ENCODE assay signal across 23 cellular contexts in the genomic region with DNA sequence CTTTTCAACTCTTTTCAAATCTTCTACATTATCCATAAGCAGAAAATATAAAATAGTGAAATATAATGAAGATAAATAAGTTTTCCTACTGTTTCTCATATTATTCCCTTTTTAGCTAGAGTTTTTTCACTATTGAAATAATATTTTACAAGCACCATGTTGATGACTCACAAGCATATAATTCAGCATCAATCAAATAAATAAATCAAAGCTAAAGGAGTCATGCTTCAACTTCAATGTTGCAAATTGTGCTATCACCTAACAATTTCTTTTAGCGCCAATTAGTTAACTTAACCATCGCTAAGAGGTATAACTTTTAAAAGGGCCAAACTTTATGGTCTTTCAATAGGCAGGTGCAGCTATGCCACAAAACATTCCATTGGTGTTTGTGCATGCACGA.
"Had no signal": no experiment of that assay in that cellular context is flagged by ENCODE, and none has a peak within 500 bp of the region (broad histone marks: within the 10 kb centered on the region; RNA-seq: fewer than 3 reads in every experiment).

No MANE protein-coding gene starts in this region.

- H3K4me1 ChIP-seq: colonic mucosa, foreskin keratinocyte, left ventricle myocardium inferior, lower lobe of right lung, stomach, transverse colon had no signal

- DNase-seq: colonic mucosa; dermis blood vessel endothelial cell; effector CD4-positive, alpha-beta T cell; endodermal cell; erythroblast; foreskin keratinocyte; immature natural killer cell; kidney; left cardiac atrium; left ventricle myocardium inferior; lower lobe of right lung; posterior cingulate gyrus; stimulated activated CD4-positive, alpha-beta T cell treated with anti-CD3 and anti-CD28 coated beads, Interleukin-2, amount 100 ng/mL, for 24 hours; stimulated activated naive CD4-positive, alpha-beta T cell; stomach; substantia nigra; transverse colon had no signal

- H3K27ac Mint-ChIP-seq: endodermal cell; immature natural killer cell; memory B cell; mesothelial cell of epicardium; natural killer cell treated with Interleukin-12 subunit alpha and Interleukin-12 subunit beta and Interleukin-15 and Interleukin-18, amount 100 ng/mL, for 72 hours had no signal

- H3K27me3 Mint-ChIP-seq: natural killer cell treated with Interleukin-12 subunit alpha and Interleukin-12 subunit beta and Interleukin-15 and Interleukin-18, amount 100 ng/mL, for 72 hours had no signal

- H3K36me3 Mint-ChIP-seq: immature natural killer cell; memory B cell; mesothelial cell of epicardium; natural killer cell treated with Interleukin-12 subunit alpha and Interleukin-12 subunit beta and Interleukin-15 and Interleukin-18, amount 100 ng/mL, for 72 hours had no signal

- H3K4me3 Mint-ChIP-seq: endodermal cell; immature natural killer cell; memory B cell; mesothelial cell of epicardium; natural killer cell treated with Interleukin-12 subunit alpha and Interleukin-12 subunit beta and Interleukin-15 and Interleukin-18, amount 100 ng/mL, for 72 hours had no signal

- H3K36me3 ChIP-seq: colonic mucosa, left ventricle myocardium inferior, lower lobe of right lung, stomach, thoracic aorta, transverse colon had no signal

- H3K4me3 ChIP-seq: colonic mucosa, left ventricle myocardium inferior, lower lobe of right lung, skin epidermis, stomach, thoracic aorta, transverse colon had no signal

- H3K27me3 ChIP-seq: colonic mucosa, foreskin keratinocyte, stomach, transverse colon had no signal

- H3K9me3 ChIP-seq: colonic mucosa, left ventricle myocardium inferior, lower lobe of right lung, stomach, thoracic aorta, transverse colon had no signal

- H3K27ac ChIP-seq: colonic mucosa, foreskin keratinocyte, left ventricle myocardium inferior, lower lobe of right lung, skin epidermis, stomach, thoracic aorta, transverse colon had no signal

- ATAC-seq: foreskin keratinocyte; left cardiac atrium; lower lobe of right lung; natural killer cell treated with Interleukin-12 subunit alpha and Interleukin-12 subunit beta and Interleukin-15 and Interleukin-18, amount 100 ng/mL, for 72 hours; sciatic nerve had no signal

- H3K4me1 Mint-ChIP-seq: memory B cell had no signal

- H3K9me3 Mint-ChIP-seq: immature natural killer cell; memory B cell; mesothelial cell of epicardium; natural killer cell treated with Interleukin-12 subunit alpha and Interleukin-12 subunit beta and Interleukin-15 and Interleukin-18, amount 100 ng/mL, for 72 hours had no signal
